9 cellular contexts compared by ENCODE assay signal in genomic region chr9:137606734-137607138, GRCh38. TPM values are rescaled to one million over a fixed set of nuclear protein-coding genes. Genes with fewer than 3 reads are reported as not detected.
DNase-seq lines count a peak whose midpoint lies in the region; ATAC-seq, FAIRE-seq and TF ChIP-seq lines count a peak whose summit lies in the region.
"Had no signal": no experiment of that assay in that cellular context is flagged by ENCODE, and none has a peak within 500 bp of the region (broad histone marks: within the 10 kb centered on the region; RNA-seq: fewer than 3 reads in every experiment).

No MANE protein-coding gene starts in this region.

- peak in 2 of 4 donors; percentile 1 to 2 for ATAC-seq in pancreas
- no peak for ATAC-seq in GM18502 (IDR thresholded peaks at IDR 0.05; ENCODE audit: poor library complexity, unreplicated experiment)

- DNase-seq in Caco-2 (no peak), RWPE1 (ENCODE audit: low spot score) (no peak), fibroblast of pulmonary artery (ENCODE audit: low read depth) (no peak), pancreas (peak in 4 of 6 donors; percentile 32 to 85 (median 53)), nucleus accumbens (lab: John Stamatoyannopoulos, UW) (no peak), HuH-7 (ENCODE audit: low spot score) (no peak), NOMO-1 treated with dmso at 0.1 percent for 144 hours (lab: John Stamatoyannopoulos, UW; ENCODE audit: unreplicated experiment) (no peak)
- DNase-seq: OCI-M1 had no signal

- H3K27ac Mint-ChIP-seq in Caco-2 (ENCODE audit: unreplicated experiment), result peak overlapping the region; percentile 84

- peak overlapping the region; percentile 76 for H3K4me3 Mint-ChIP-seq in Caco-2 (ENCODE audit: unreplicated experiment)

- H3K4me1 ChIP-seq in Caco-2 (peaks cover 26% of the 10 kb centered on the region), pancreas (peaks cover 19 to 28% (median 26%) of the 10 kb centered on the region in 3 donors)

- no TSS peak for BruUV-seq in Caco-2 (replicated peaks; lab: Mats Ljungman, UMichigan)

- H3K36me3 Mint-ChIP-seq in Caco-2 (ENCODE audit: insufficient read depth, unreplicated experiment), result peaks cover 13% of the 10 kb centered on the region

- H3K27ac ChIP-seq in RWPE1 (peak overlapping the region; percentile 100), pancreas (peak overlapping the region; percentile 85 to 89 (median 88))

- CTCF ChIA-PET in Caco-2 (lab: Charles Lee) (no interaction called here), RWPE1 (lab: Yijun Ruan, JAX) (interaction anchor here (1.1 kb wide), 1 partner anchor 27 kb away, joined by 7 read pairs; the partner anchor contains the start of gene DPH7)

- no peaks in the 10 kb centered on the region for H3K9me3 Mint-ChIP-seq in Caco-2 (ENCODE audit: unreplicated experiment)

- H3K36me3 ChIP-seq in Caco-2 (ENCODE audit: control insufficient read depth, insufficient read depth, low read length) (no peaks in the 10 kb centered on the region), pancreas (no peaks in the 10 kb centered on the region)

- peak overlapping the region; percentile 85 for H3K4me3 ChIP-seq in Caco-2 (ENCODE audit: low read depth, low read length)
- peak overlapping the region; percentile 57 for H3K4me3 ChIP-seq in fibroblast of pulmonary artery (replicated peaks; ENCODE audit: low read depth, low read length)
- peak overlapping the region; percentile 73 to 89 (median 82) for H3K4me3 ChIP-seq in pancreas

- POLR2A ChIA-PET in Caco-2 (lab: Charles Lee) (no interaction called here), RWPE1 (lab: Yijun Ruan, JAX; ENCODE audit: low non-redundant PET) (no interaction called here)

- H3K9me3 ChIP-seq in Caco-2, result no peaks in the 10 kb centered on the region
- H3K9me3 ChIP-seq in pancreas, result no peaks in the 10 kb centered on the region

- H3K27me3 Mint-ChIP-seq in Caco-2 (ENCODE audit: insufficient read depth, unreplicated experiment), result no peaks in the 10 kb centered on the region

- no peak for TF ChIP-seq CTCF in Caco-2 (IDR thresholded peaks at IDR 0.05; ENCODE audit: insufficient read depth in 1 of 2, low read depth in 1 of 2, low read length in 1 of 2, severe bottlenecking in 1 of 2, unreplicated experiment in 1 of 2)
- TF ChIP-seq CTCF in RWPE1 (conservative IDR thresholded peaks at IDR 0.05; ENCODE audit: low read depth), result no peak
- no peak for TF ChIP-seq CTCF in fibroblast of pulmonary artery (IDR thresholded peaks at IDR 0.05; ENCODE audit: low read length, missing control alignments)
- TF ChIP-seq CTCF in pancreas (IDR thresholded peaks at IDR 0.05), result no peak

- FAIRE-seq in pancreas (lab: Jason Lieb, UNC), result no peak

- WGBS in pancreas, 2 donors, result 8 to 12% methylated on average over 12 to 13 of the region's 13 CpGs

- intact Hi-C loops in Caco-2 (cut with micrococcal nuclease; ENCODE audit: unreplicated experiment), result loop anchor here (5.0 kb wide), 1 partner anchor 54 kb away; the partner anchor contains the start of genes MRPL41 and PNPLA7
- intact Hi-C loops in pancreas (cut with DNase I), result no loop called here

- no peaks in the 10 kb centered on the region for H3K27me3 ChIP-seq in Caco-2 (replicated peaks; ENCODE audit: control insufficient read depth, insufficient read depth, low read length)
- no peaks in the 10 kb centered on the region for H3K27me3 ChIP-seq in pancreas

- H3K4me1 Mint-ChIP-seq in Caco-2 (ENCODE audit: low read depth, unreplicated experiment), result peaks cover 19% of the 10 kb centered on the region

RNA-seq across cellular contexts. Expression of gene ARRDC1, which starts 1.2 kb away (rescaled TPM):
- 61.1 and 66.6 TPM in 2 replicates for total RNA-seq in Caco-2 (2022)
- total RNA-seq in pancreas, result 10 to 100 TPM; 20.9 to 39.3 (median 24.3) TPM
- polyA plus RNA-seq in pancreas, result 100 to 1,000 TPM; 117 to 161 TPM

RNA-seq across cellular contexts. Expression of gene EHMT1, which starts 12.1 kb away (rescaled TPM):
- total RNA-seq in Caco-2 (2022), result 92.3 and 92.9 TPM in 2 replicates
- total RNA-seq in pancreas, result 10 to 100 TPM; 29.9 to 51.1 (median 32.6) TPM
- polyA plus RNA-seq in pancreas, result 10 to 100 TPM; 30.3 to 42.0 TPM

RNA-seq across cellular contexts. Expression of gene ZMYND19, which starts 16.4 kb away (rescaled TPM):
- total RNA-seq in Caco-2 (2022), result 66.3 and 66.9 TPM in 2 replicates
- total RNA-seq in pancreas, result 10 to 100 TPM in 1 of 6 donors, 1 to 10 TPM in 5; 6.1 to 11.1 (median 9.1) TPM
- polyA plus RNA-seq in pancreas, result 10 to 100 TPM; 18.0 to 18.6 TPM

RNA-seq across cellular contexts. Expression of gene DPH7, which starts 28.0 kb away (rescaled TPM):
- total RNA-seq in Caco-2 (2022), result 51.9 and 58.4 TPM in 2 replicates
- 10 to 100 TPM; 16.7 to 27.4 (median 21.5) TPM for total RNA-seq in pancreas
- 100 to 1,000 TPM; 107 to 174 TPM for polyA plus RNA-seq in pancreas

RNA-seq across cellular contexts. Expression of gene MRPL41, which starts 55.1 kb away (rescaled TPM):
- 44.2 and 48.6 TPM in 2 replicates for total RNA-seq in Caco-2 (2022)
- total RNA-seq in pancreas, result 10 to 100 TPM; 16.6 to 30.1 (median 19.0) TPM
- 10 to 100 TPM; 49.6 to 74.1 TPM for polyA plus RNA-seq in pancreas

Comparison
In these comparisons a context has a peak if more than half of its experiments do, and no peak if none do; other contexts are left out.
1. DNase-seq: peak in pancreas (4 of 6); none in Caco-2 (0 of 2), RWPE1 (single experiment), fibroblast of pulmonary artery (single experiment), nucleus accumbens (0 of 56), HuH-7 (single experiment) and NOMO-1 treated with dmso at 0.1 percent for 144 hours (single experiment).
2. Peak in every context shown above with its lines, with median percentiles within 50 percentile points of each other: H3K4me3 ChIP-seq.